In the genomic region with DNA sequence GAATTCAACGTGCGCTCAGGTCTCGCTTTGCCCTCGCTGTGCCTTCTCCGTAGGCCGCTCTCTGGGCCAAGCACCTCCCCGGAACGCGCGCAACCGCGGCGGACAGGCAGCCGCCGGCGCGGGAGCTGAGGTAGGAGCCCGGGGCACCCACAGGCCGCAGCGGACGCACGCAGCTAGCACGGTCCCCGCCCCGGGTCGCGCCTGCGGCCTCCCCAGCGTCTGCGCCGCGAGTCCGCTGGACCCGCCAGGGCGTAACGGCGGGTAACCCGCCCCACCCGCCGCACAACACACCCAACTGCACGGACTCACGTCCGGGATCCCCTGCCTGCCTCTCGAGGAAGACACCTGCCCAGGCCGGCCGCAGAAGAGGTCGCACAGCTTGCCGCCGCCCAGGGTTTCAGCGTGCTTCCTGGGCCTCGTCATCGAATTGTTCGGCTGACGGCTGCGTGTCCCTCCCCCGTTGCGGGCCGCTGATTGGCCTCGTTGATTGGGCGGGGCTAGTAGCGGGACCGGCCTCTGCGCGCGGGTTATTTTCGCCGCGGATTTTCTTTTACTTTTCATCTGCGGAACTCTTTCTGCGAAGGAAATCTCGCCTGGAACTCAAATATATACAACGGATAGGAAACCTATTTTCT, we compare ENCODE assay signal across 1 cellular context.
TF ChIP-seq lines count a peak whose summit lies in the region.

A gene with protein sequence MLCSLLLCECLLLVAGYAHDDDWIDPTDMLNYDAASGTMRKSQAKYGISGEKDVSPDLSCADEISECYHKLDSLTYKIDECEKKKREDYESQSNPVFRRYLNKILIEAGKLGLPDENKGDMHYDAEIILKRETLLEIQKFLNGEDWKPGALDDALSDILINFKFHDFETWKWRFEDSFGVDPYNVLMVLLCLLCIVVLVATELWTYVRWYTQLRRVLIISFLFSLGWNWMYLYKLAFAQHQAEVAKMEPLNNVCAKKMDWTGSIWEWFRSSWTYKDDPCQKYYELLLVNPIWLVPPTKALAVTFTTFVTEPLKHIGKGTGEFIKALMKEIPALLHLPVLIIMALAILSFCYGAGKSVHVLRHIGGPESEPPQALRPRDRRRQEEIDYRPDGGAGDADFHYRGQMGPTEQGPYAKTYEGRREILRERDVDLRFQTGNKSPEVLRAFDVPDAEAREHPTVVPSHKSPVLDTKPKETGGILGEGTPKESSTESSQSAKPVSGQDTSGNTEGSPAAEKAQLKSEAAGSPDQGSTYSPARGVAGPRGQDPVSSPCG (minus strand): TSS at position 433 of the 635 bp plus-strand sequence. CDS start 13,047 bp downstream, outside the sequence.

TF ChIP-seq in K562, 482 proteins besides CTCF, POLR2A, EP300 and RAD21 (continued from another document and continues in another):
- peak; percentile 58; the same call in 1 of the 2 replicates for TF ChIP-seq GABPA (tag; conservative IDR thresholded peaks at IDR 0.05; ENCODE audit: low read depth)
- no peak for TF ChIP-seq ZNF785 (CRISPR knock-in tag; IDR thresholded peaks at IDR 0.05)
- TF ChIP-seq, protein P1, sequence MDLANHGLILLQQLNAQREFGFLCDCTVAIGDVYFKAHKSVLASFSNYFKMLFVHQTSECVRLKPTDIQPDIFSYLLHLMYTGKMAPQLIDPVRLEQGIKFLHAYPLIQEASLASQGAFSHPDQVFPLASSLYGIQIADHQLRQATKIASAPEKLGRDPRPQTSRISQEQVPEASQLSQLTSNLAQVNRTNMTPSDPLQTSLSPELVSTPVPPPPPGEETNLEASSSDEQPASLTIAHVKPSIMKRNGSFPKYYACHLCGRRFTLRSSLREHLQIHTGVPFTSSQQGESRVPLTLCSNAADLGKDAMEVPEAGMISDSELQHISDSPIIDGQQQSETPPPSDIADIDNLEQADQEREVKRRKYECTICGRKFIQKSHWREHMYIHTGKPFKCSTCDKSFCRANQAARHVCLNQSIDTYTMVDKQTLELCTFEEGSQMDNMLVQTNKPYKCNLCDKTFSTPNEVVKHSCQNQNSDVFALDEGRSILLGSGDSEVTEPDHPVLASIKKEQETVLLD (IDR thresholded peaks at IDR 0.05): no peak
- TF ChIP-seq, protein P2, sequence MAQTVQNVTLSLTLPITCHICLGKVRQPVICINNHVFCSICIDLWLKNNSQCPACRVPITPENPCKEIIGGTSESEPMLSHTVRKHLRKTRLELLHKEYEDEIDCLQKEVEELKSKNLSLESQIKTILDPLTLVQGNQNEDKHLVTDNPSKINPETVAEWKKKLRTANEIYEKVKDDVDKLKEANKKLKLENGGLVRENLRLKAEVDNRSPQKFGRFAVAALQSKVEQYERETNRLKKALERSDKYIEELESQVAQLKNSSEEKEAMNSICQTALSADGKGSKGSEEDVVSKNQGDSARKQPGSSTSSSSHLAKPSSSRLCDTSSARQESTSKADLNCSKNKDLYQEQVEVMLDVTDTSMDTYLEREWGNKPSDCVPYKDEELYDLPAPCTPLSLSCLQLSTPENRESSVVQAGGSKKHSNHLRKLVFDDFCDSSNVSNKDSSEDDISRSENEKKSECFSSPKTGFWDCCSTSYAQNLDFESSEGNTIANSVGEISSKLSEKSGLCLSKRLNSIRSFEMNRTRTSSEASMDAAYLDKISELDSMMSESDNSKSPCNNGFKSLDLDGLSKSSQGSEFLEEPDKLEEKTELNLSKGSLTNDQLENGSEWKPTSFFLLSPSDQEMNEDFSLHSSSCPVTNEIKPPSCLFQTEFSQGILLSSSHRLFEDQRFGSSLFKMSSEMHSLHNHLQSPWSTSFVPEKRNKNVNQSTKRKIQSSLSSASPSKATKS (CRISPR knock-in tag; IDR thresholded peaks at IDR 0.05): no peak
- TF ChIP-seq RBM22 (IDR thresholded peaks at IDR 0.05; ENCODE audit: low read depth, low read length, poor library complexity, severe bottlenecking): peak; percentile 78
- TF ChIP-seq, protein P3, sequence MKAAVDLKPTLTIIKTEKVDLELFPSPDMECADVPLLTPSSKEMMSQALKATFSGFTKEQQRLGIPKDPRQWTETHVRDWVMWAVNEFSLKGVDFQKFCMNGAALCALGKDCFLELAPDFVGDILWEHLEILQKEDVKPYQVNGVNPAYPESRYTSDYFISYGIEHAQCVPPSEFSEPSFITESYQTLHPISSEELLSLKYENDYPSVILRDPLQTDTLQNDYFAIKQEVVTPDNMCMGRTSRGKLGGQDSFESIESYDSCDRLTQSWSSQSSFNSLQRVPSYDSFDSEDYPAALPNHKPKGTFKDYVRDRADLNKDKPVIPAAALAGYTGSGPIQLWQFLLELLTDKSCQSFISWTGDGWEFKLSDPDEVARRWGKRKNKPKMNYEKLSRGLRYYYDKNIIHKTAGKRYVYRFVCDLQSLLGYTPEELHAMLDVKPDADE (conservative IDR thresholded peaks at IDR 0.05; ENCODE audit: control insufficient read depth, low read depth, low read length): peak; percentile 76
- peak; percentile 81; the same call in 1 of the 2 replicates for TF ChIP-seq ZNF224 (CRISPR knock-in tag; IDR thresholded peaks at IDR 0.05)
- TF ChIP-seq RUNX1 (IDR thresholded peaks at IDR 0.05; ENCODE audit: low read depth): 0 out of 2 replicates have a peak, but pooled peaks have one; percentile 78
- TF ChIP-seq ZNF354B (CRISPR knock-in tag; IDR thresholded peaks at IDR 0.05): no peak; the same call in 1 of the 2 replicates
- TF ChIP-seq, protein P4, sequence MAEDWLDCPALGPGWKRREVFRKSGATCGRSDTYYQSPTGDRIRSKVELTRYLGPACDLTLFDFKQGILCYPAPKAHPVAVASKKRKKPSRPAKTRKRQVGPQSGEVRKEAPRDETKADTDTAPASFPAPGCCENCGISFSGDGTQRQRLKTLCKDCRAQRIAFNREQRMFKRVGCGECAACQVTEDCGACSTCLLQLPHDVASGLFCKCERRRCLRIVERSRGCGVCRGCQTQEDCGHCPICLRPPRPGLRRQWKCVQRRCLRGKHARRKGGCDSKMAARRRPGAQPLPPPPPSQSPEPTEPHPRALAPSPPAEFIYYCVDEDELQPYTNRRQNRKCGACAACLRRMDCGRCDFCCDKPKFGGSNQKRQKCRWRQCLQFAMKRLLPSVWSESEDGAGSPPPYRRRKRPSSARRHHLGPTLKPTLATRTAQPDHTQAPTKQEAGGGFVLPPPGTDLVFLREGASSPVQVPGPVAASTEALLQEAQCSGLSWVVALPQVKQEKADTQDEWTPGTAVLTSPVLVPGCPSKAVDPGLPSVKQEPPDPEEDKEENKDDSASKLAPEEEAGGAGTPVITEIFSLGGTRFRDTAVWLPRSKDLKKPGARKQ (CRISPR knock-in tag; IDR thresholded peaks at IDR 0.05): no peak
- TF ChIP-seq KAT2B (IDR thresholded peaks at IDR 0.05; ENCODE audit: low read depth, low read length): no peak
- no peak for TF ChIP-seq ATF1 (CRISPR knock-in tag; IDR thresholded peaks at IDR 0.05)
- TF ChIP-seq ATF1 (tag; IDR thresholded peaks at IDR 0.05): peak; percentile 96
- TF ChIP-seq ZBTB7A (IDR thresholded peaks at IDR 0.05; ENCODE audit: borderline replicate concordance, control insufficient read depth, low read depth, low read length): peak; percentile 50; the same call in 1 of the 2 replicates
- TF ChIP-seq ETV5 (CRISPR knock-in tag; IDR thresholded peaks at IDR 0.05; ENCODE audit: low read depth): 0 out of 2 replicates have a peak, but pooled peaks have one; percentile 76
- TF ChIP-seq, protein P5, sequence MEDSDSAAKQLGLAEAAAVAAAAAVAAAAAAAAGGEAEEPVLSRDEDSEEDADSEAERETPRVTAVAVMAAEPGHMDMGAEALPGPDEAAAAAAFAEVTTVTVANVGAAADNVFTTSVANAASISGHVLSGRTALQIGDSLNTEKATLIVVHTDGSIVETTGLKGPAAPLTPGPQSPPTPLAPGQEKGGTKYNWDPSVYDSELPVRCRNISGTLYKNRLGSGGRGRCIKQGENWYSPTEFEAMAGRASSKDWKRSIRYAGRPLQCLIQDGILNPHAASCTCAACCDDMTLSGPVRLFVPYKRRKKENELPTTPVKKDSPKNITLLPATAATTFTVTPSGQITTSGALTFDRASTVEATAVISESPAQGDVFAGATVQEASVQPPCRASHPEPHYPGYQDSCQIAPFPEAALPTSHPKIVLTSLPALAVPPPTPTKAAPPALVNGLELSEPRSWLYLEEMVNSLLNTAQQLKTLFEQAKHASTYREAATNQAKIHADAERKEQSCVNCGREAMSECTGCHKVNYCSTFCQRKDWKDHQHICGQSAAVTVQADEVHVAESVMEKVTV (CRISPR knock-in tag; IDR thresholded peaks at IDR 0.05): 0 out of 2 replicates have a peak, but pooled peaks have one; percentile 17
- TF ChIP-seq, protein P6, sequence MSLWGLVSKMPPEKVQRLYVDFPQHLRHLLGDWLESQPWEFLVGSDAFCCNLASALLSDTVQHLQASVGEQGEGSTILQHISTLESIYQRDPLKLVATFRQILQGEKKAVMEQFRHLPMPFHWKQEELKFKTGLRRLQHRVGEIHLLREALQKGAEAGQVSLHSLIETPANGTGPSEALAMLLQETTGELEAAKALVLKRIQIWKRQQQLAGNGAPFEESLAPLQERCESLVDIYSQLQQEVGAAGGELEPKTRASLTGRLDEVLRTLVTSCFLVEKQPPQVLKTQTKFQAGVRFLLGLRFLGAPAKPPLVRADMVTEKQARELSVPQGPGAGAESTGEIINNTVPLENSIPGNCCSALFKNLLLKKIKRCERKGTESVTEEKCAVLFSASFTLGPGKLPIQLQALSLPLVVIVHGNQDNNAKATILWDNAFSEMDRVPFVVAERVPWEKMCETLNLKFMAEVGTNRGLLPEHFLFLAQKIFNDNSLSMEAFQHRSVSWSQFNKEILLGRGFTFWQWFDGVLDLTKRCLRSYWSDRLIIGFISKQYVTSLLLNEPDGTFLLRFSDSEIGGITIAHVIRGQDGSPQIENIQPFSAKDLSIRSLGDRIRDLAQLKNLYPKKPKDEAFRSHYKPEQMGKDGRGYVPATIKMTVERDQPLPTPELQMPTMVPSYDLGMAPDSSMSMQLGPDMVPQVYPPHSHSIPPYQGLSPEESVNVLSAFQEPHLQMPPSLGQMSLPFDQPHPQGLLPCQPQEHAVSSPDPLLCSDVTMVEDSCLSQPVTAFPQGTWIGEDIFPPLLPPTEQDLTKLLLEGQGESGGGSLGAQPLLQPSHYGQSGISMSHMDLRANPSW (CRISPR knock-in tag; IDR thresholded peaks at IDR 0.05): peak; percentile 97
- TF ChIP-seq SRSF3 (IDR thresholded peaks at IDR 0.05; ENCODE audit: insufficient read depth, low read length): 0 out of 2 replicates have a peak, but pooled peaks have one; percentile 55
- TF ChIP-seq ZNF551 (CRISPR knock-in tag; IDR thresholded peaks at IDR 0.05): no peak
- no peak for TF ChIP-seq ZNF583 (CRISPR knock-in tag; IDR thresholded peaks at IDR 0.05)
- TF ChIP-seq CHD1 (IDR thresholded peaks at IDR 0.05; ENCODE audit: low read length): peak; percentile 98
- TF ChIP-seq WHSC1 (IDR thresholded peaks at IDR 0.05; ENCODE audit: low read length): no peak
- TF ChIP-seq KDM1A (IDR thresholded peaks at IDR 0.05): no peak
- TF ChIP-seq HDAC8 (tag; IDR thresholded peaks at IDR 0.05): 0 out of 2 replicates have a peak, but pooled peaks have one; percentile 41
- TF ChIP-seq PTRF (tag; IDR thresholded peaks at IDR 0.05): no peak
- TF ChIP-seq, protein P7, sequence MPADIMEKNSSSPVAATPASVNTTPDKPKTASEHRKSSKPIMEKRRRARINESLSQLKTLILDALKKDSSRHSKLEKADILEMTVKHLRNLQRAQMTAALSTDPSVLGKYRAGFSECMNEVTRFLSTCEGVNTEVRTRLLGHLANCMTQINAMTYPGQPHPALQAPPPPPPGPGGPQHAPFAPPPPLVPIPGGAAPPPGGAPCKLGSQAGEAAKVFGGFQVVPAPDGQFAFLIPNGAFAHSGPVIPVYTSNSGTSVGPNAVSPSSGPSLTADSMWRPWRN (IDR thresholded peaks at IDR 0.05; ENCODE audit: low read depth): no peak; the same call in 1 of the 2 replicates
- peak; percentile 88; the same call in 1 of the 2 replicates for TF ChIP-seq IRF2 (CRISPR knock-in tag; IDR thresholded peaks at IDR 0.05)
- TF ChIP-seq PRMT5 (CRISPR knock-in tag; IDR thresholded peaks at IDR 0.05): no peak
- no peak for TF ChIP-seq ZNF165 (CRISPR knock-in tag; IDR thresholded peaks at IDR 0.05; ENCODE audit: borderline replicate concordance)
- TF ChIP-seq NEUROD1 (IDR thresholded peaks at IDR 0.05; ENCODE audit: borderline replicate concordance, low read depth, low read length, partially characterized antibody): peak; percentile 77
- TF ChIP-seq, protein P8, sequence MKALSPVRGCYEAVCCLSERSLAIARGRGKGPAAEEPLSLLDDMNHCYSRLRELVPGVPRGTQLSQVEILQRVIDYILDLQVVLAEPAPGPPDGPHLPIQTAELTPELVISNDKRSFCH (CRISPR knock-in tag; IDR thresholded peaks at IDR 0.05): no peak
- TF ChIP-seq, protein P8 (tag; IDR thresholded peaks at IDR 0.05): peak; percentile 85
- peak; percentile 48; the same call in 1 of the 2 replicates for TF ChIP-seq ZC3H4 (CRISPR knock-in tag; IDR thresholded peaks at IDR 0.05; ENCODE audit: borderline replicate concordance)
- no peak for TF ChIP-seq BRF1 (IDR thresholded peaks at IDR 0.05; ENCODE audit: borderline replicate concordance, extremely low read depth, insufficient read length)
- peak; percentile 92 for TF ChIP-seq TBP (optimal IDR thresholded peaks at IDR 0.05; ENCODE audit: low read depth, low read length)
- TF ChIP-seq, protein P9, sequence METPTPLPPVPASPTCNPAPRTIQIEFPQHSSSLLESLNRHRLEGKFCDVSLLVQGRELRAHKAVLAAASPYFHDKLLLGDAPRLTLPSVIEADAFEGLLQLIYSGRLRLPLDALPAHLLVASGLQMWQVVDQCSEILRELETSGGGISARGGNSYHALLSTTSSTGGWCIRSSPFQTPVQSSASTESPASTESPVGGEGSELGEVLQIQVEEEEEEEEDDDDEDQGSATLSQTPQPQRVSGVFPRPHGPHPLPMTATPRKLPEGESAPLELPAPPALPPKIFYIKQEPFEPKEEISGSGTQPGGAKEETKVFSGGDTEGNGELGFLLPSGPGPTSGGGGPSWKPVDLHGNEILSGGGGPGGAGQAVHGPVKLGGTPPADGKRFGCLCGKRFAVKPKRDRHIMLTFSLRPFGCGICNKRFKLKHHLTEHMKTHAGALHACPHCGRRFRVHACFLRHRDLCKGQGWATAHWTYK (CRISPR knock-in tag; IDR thresholded peaks at IDR 0.05): peak; percentile 82
- no peak for TF ChIP-seq ZEB2 (IDR thresholded peaks at IDR 0.05)
- TF ChIP-seq SP2 (IDR thresholded peaks at IDR 0.05; ENCODE audit: extremely low read depth, low read depth, low read length, poor library complexity, severe bottlenecking): peak; percentile 14
- TF ChIP-seq KDM5B (IDR thresholded peaks at IDR 0.05; ENCODE audit: insufficient replicate concordance, low read depth, low read length): peak; percentile 98
- no peak for TF ChIP-seq ZFPM2 (CRISPR knock-in tag; IDR thresholded peaks at IDR 0.05)
- peak; percentile 85 for TF ChIP-seq HMGN3 (IDR thresholded peaks at IDR 0.05; ENCODE audit: borderline replicate concordance, extremely low read depth, insufficient read length, low read depth, low read length)
- peak; percentile 54; the same call in 1 of the 2 replicates for TF ChIP-seq NR2C2 (CRISPR knock-in tag; IDR thresholded peaks at IDR 0.05)
- TF ChIP-seq NR2C2 (tag; IDR thresholded peaks at IDR 0.05): peak; percentile 75
- peak; percentile 93 for TF ChIP-seq POLR2AphosphoS5 (IDR thresholded peaks at IDR 0.05; ENCODE audit: control insufficient read depth, insufficient read depth, low read depth, low read length)
- TF ChIP-seq FOXK1 (CRISPR knock-in tag; IDR thresholded peaks at IDR 0.05; ENCODE audit: borderline replicate concordance): 0 out of 2 replicates have a peak, but pooled peaks have one; percentile 71
- no peak; the same call in 1 of the 2 replicates for TF ChIP-seq MYNN (IDR thresholded peaks at IDR 0.05)
- no peak for TF ChIP-seq MYNN (CRISPR knock-in tag; IDR thresholded peaks at IDR 0.05)
- TF ChIP-seq TCFL5 (CRISPR knock-in tag; conservative IDR thresholded peaks at IDR 0.05): no peak
- TF ChIP-seq ZBTB1 (CRISPR knock-in tag; IDR thresholded peaks at IDR 0.05; ENCODE audit: borderline replicate concordance, low read depth): peak; percentile 98
- peak; percentile 74; the same call in 1 of the 2 replicates for TF ChIP-seq ZKSCAN1 (IDR thresholded peaks at IDR 0.05; ENCODE audit: low read depth, low read length)
